Comparison of ENCODE assay signal across 12 cellular contexts in genomic region chr10:60414877-60415585, GRCh38. TPM values are rescaled to one million over a fixed set of nuclear protein-coding genes. Genes with fewer than 3 reads are reported as not detected.
DNase-seq lines count a peak whose midpoint lies in the region; ATAC-seq and TF ChIP-seq lines count a peak whose summit lies in the region.
"Had no signal": no experiment of that assay in that cellular context is flagged by ENCODE, and none has a peak within 500 bp of the region (broad histone marks: within the 10 kb centered on the region; RNA-seq: fewer than 3 reads in every experiment).

No MANE protein-coding gene starts in this region.

- no peaks in the 10 kb centered on the region for H3K9me3 ChIP-seq in breast epithelium
- H3K9me3 ChIP-seq: esophagus muscularis mucosa, thoracic aorta had no signal

- H3K27me3 ChIP-seq in breast epithelium: no peaks in the 10 kb centered on the region
- H3K27me3 ChIP-seq: esophagus muscularis mucosa had no signal

- peak; percentile 92 for ATAC-seq in SK-N-SH treated with all-trans-retinoic acid at 6 μM for 48 hours
- ATAC-seq in GM19452 (IDR thresholded peaks at IDR 0.05; ENCODE audit: unreplicated experiment): no peak
- ATAC-seq in stimulated activated effector memory CD8-positive, alpha-beta T cell treated with anti-CD3 and anti-CD28 coated beads, Interleukin-12 subunit alpha, Interleukin-12 subunit beta, amount 100 ng/mL, for 72 hours: no peak

- peak; percentile 68 for DNase-seq in MCF 10A (ENCODE audit: unreplicated experiment)
- no peak for DNase-seq in breast epithelium (ENCODE audit: low spot score in 2 of 2)
- DNase-seq in fibroblast of the aortic adventitia (ENCODE audit: low read depth): peak; percentile 87
- no peak for DNase-seq in NCI-H1417 treated with DMSO at 0.1 percent for 48 hours (lab: John Stamatoyannopoulos, UW)
- no peak for DNase-seq in NCI-H1694 (lab: John Stamatoyannopoulos, UW)
- no peak for DNase-seq in stimulated activated effector memory CD8-positive, alpha-beta T cell treated with anti-CD3 and anti-CD28 coated beads, Interleukin-12 subunit alpha, Interleukin-12 subunit beta, amount 100 ng/mL, for 72 hours (ENCODE audit: low spot score in 2 of 2)
- DNase-seq: NCI-H510A had no signal

- CTCF ChIA-PET in MCF 10A (lab: Yijun Ruan, JAX): interaction anchor here (0.6 to 0.9 kb wide), 5 partner anchors 8 to 111 kb away, joined by 3 read pairs; no protein-coding TSS in a partner anchor

- H3K4me1 Mint-ChIP-seq in MCF 10A (ENCODE audit: insufficient read depth, unreplicated experiment): peaks cover 37% of the 10 kb centered on the region
- no peaks in the 10 kb centered on the region for H3K4me1 Mint-ChIP-seq in stimulated activated effector memory CD8-positive, alpha-beta T cell treated with anti-CD3 and anti-CD28 coated beads, Interleukin-12 subunit alpha, Interleukin-12 subunit beta, amount 100 ng/mL, for 72 hours
- H3K4me1 Mint-ChIP-seq: B cell had no signal

- no peak overlapping the region for H3K4me3 ChIP-seq in breast epithelium
- peak overlapping the region; percentile 6 for H3K4me3 ChIP-seq in fibroblast of the aortic adventitia (ENCODE audit: low read depth, low read length)
- H3K4me3 ChIP-seq: esophagus muscularis mucosa, thoracic aorta had no signal

- no peak for TF ChIP-seq CTCF in MCF 10A (IDR thresholded peaks at IDR 0.05; ENCODE audit: unreplicated experiment)
- TF ChIP-seq CTCF in breast epithelium (IDR thresholded peaks at IDR 0.05): no peak
- TF ChIP-seq CTCF in fibroblast of the aortic adventitia (IDR thresholded peaks at IDR 0.05; ENCODE audit: insufficient read depth, low read length): peak; percentile 0

- no peaks in the 10 kb centered on the region for H3K9me3 Mint-ChIP-seq in MCF 10A (ENCODE audit: unreplicated experiment)
- H3K9me3 Mint-ChIP-seq in stimulated activated effector memory CD8-positive, alpha-beta T cell treated with anti-CD3 and anti-CD28 coated beads, Interleukin-12 subunit alpha, Interleukin-12 subunit beta, amount 100 ng/mL, for 72 hours: no peaks in the 10 kb centered on the region

- H3K36me3 Mint-ChIP-seq in MCF 10A (ENCODE audit: insufficient read depth, unreplicated experiment): peaks cover 5% of the 10 kb centered on the region
- H3K36me3 Mint-ChIP-seq in stimulated activated effector memory CD8-positive, alpha-beta T cell treated with anti-CD3 and anti-CD28 coated beads, Interleukin-12 subunit alpha, Interleukin-12 subunit beta, amount 100 ng/mL, for 72 hours: peaks cover 7% of the 10 kb centered on the region

- H3K4me1 ChIP-seq in breast epithelium: no peaks in the 10 kb centered on the region
- H3K4me1 ChIP-seq: esophagus muscularis mucosa had no signal

- POLR2A ChIA-PET in MCF 10A (lab: Yijun Ruan, JAX): interaction anchor here (0.8 to 1.7 kb wide), 2 partner anchors 11 to 79 kb away, joined by 3 to 10 read pairs; no protein-coding TSS in a partner anchor

- H3K4me3 Mint-ChIP-seq in MCF 10A (ENCODE audit: unreplicated experiment): peak overlapping the region; percentile 7
- no peak overlapping the region for H3K4me3 Mint-ChIP-seq in stimulated activated effector memory CD8-positive, alpha-beta T cell treated with anti-CD3 and anti-CD28 coated beads, Interleukin-12 subunit alpha, Interleukin-12 subunit beta, amount 100 ng/mL, for 72 hours
- H3K4me3 Mint-ChIP-seq: B cell had no signal

- H3K27me3 Mint-ChIP-seq in MCF 10A (ENCODE audit: insufficient read depth, unreplicated experiment): no peaks in the 10 kb centered on the region
- H3K27me3 Mint-ChIP-seq: B cell had no signal

- TF ChIP-seq POLR2A in breast epithelium (IDR thresholded peaks at IDR 0.05): no peak

- intact Hi-C loops in MCF 10A (cut with micrococcal nuclease): loop anchor here (2.0 kb wide), 1 partner anchor 30 kb away; no protein-coding TSS in a partner anchor
- intact Hi-C loops in breast epithelium (cut with DNase I; ENCODE audit: low total_unique reads): no loop called here

- BruUV-seq in MCF 10A (replicated peaks; lab: Mats Ljungman, UMichigan): no TSS peak

- H3K36me3 ChIP-seq in breast epithelium: no peaks in the 10 kb centered on the region
- H3K36me3 ChIP-seq: esophagus muscularis mucosa, thoracic aorta had no signal

- H3K27ac ChIP-seq in breast epithelium: no peak overlapping the region
- H3K27ac ChIP-seq: esophagus muscularis mucosa, thoracic aorta had no signal

- peak overlapping the region; percentile 22 for H3K27ac Mint-ChIP-seq in MCF 10A (ENCODE audit: low read depth, unreplicated experiment)
- no peak overlapping the region for H3K27ac Mint-ChIP-seq in stimulated activated effector memory CD8-positive, alpha-beta T cell treated with anti-CD3 and anti-CD28 coated beads, Interleukin-12 subunit alpha, Interleukin-12 subunit beta, amount 100 ng/mL, for 72 hours
- H3K27ac Mint-ChIP-seq: B cell had no signal

TF ChIP-seq in SK-N-SH treated with all-trans-retinoic acid at 6 μM for 48 hours, 23 proteins besides CTCF, POLR2A, EP300 and RAD21:
- TF ChIP-seq TCF4 (CRISPR knock-in tag; IDR thresholded peaks at IDR 0.05; ENCODE audit: borderline replicate concordance) (no peak), ISL1 (CRISPR knock-in tag; IDR thresholded peaks at IDR 0.05) (peak; percentile 74)

RNA-seq across cellular contexts. Expression of gene ANK3, which starts 25.4 kb away (rescaled TPM):
- total RNA-seq in MCF 10A (2022): 3.3 and 6.7 TPM in 2 replicates
- 10 to 100 TPM; 10.2 to 93.2 (median 57.4) TPM for total RNA-seq in breast epithelium
- total RNA-seq in fibroblast of the aortic adventitia (ENCODE audit: low replicate concordance): 248 and 658 TPM in 2 replicates

Comparison
In these comparisons a context has a peak if more than half of its experiments do, and no peak if none do; other contexts are left out.
1. DNase-seq: peak in MCF 10A (single experiment) and fibroblast of the aortic adventitia (single experiment); none in breast epithelium (0 of 2), NCI-H1417 treated with DMSO at 0.1 percent for 48 hours (single experiment), NCI-H1694 (single experiment) and stimulated activated effector memory CD8-positive, alpha-beta T cell treated with anti-CD3 and anti-CD28 coated beads, Interleukin-12 subunit alpha, Interleukin-12 subunit beta, amount 100 ng/mL, for 72 hours (0 of 2).